8 cellular contexts compared by ENCODE assay signal in the genomic region with DNA sequence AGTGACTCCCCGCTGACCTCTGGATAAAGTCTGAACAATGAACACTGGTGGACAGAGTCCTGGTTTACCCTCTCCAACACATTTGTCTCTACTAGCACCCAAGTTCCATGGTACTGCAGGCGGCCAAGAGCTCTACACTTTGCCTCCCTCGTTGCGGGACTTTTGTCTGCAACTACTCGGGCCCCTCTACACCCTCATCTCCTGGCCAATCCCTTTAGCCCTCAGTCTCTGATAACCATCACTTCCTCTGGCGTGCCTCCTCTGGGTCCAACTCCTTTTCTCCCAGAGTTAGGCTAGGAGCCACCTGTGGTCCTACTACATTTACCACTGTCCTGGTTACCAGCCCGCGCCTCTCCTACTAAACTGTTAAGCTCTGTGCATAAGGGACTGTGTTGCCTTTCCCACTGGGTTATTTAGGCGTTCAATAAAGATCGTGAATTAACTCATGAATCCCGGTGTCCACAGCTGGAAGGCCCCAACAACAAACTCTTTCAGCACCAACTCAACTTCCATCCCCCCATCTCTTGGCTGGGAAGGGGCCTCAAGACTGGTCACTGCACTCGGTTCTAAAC. TPM values are rescaled to one million over a fixed set of nuclear protein-coding genes. Genes with fewer than 3 reads are reported as not detected.
DNase-seq lines count a peak whose midpoint lies in the region; ATAC-seq and TF ChIP-seq lines count a peak whose summit lies in the region.

No MANE protein-coding gene starts in this region.

- peak overlapping the region; percentile 89 for H3K4me3 Mint-ChIP-seq in activated CD8-positive, alpha-beta T cell treated with anti-CD3 and anti-CD28 coated beads for 36 hours

- H3K4me3 ChIP-seq in AG09309 (ENCODE audit: control insufficient read depth, low read depth, low read length) (peak overlapping the region; percentile 64), HFF-Myc (replicated peaks; ENCODE audit: low read depth, low read length) (peak overlapping the region; percentile 68), right atrium auricular region (peak overlapping the region; percentile 77 to 80)

- TF ChIP-seq CTCF in AG09309 (IDR thresholded peaks at IDR 0.05; ENCODE audit: control insufficient read depth, insufficient read depth, low read depth, low read length, missing control alignments), result no peak
- no peak for TF ChIP-seq CTCF in HFF-Myc (IDR thresholded peaks at IDR 0.05; ENCODE audit: low read depth, low read length, missing control alignments)
- TF ChIP-seq CTCF in activated CD8-positive, alpha-beta T cell treated with anti-CD3 and anti-CD28 coated beads for 36 hours (IDR thresholded peaks at IDR 0.05), result no peak
- no peak for TF ChIP-seq CTCF in right atrium auricular region (IDR thresholded peaks at IDR 0.05)

- peaks cover 42% of the 10 kb centered on the region for H3K4me1 Mint-ChIP-seq in activated CD8-positive, alpha-beta T cell treated with anti-CD3 and anti-CD28 coated beads for 36 hours (ENCODE audit: low read depth)

- peak overlapping the region; percentile 92 to 96 for H3K27ac ChIP-seq in right atrium auricular region

- peak overlapping the region; percentile 93 for H3K27ac Mint-ChIP-seq in activated CD8-positive, alpha-beta T cell treated with anti-CD3 and anti-CD28 coated beads for 36 hours

- peaks cover 25% of the 10 kb centered on the region for H3K36me3 Mint-ChIP-seq in activated CD8-positive, alpha-beta T cell treated with anti-CD3 and anti-CD28 coated beads for 36 hours (ENCODE audit: low read depth)

- H3K4me1 ChIP-seq in right atrium auricular region, result peaks cover 0 to 22% of the 10 kb centered on the region in 2 donors

- H3K9me3 Mint-ChIP-seq in activated CD8-positive, alpha-beta T cell treated with anti-CD3 and anti-CD28 coated beads for 36 hours, result no peaks in the 10 kb centered on the region

- CTCF ChIA-PET in activated CD8-positive, alpha-beta T cell treated with anti-CD3 and anti-CD28 coated beads for 36 hours (lab: Charles Lee), result interaction anchor here (0.6 to 3.0 kb wide), 3 partner anchors 9 to 963 kb away, joined by 3 to 10 read pairs (median 3); no protein-coding TSS in a partner anchor

- no peaks in the 10 kb centered on the region for H3K27me3 Mint-ChIP-seq in activated CD8-positive, alpha-beta T cell treated with anti-CD3 and anti-CD28 coated beads for 36 hours

- no peaks in the 10 kb centered on the region for H3K36me3 ChIP-seq in right atrium auricular region

- no peak for ATAC-seq in activated CD8-positive, alpha-beta T cell treated with anti-CD3 and anti-CD28 coated beads for 36 hours
- ATAC-seq in sciatic nerve (peak; percentile 14), HG02763 (IDR thresholded peaks at IDR 0.05; ENCODE audit: unreplicated experiment) (no peak), HG02970 (IDR thresholded peaks at IDR 0.05; ENCODE audit: low FRiP score, unreplicated experiment) (no peak)

- intact Hi-C loops in activated CD8-positive, alpha-beta T cell treated with anti-CD3 and anti-CD28 coated beads for 36 hours (cut with micrococcal nuclease), result no loop called here
- intact Hi-C loops in sciatic nerve (cut with DNase I), result loop anchor here (5.0 kb wide), 1 partner anchor 978 kb away; no protein-coding TSS in a partner anchor

- H3K9me3 ChIP-seq in right atrium auricular region, result no peaks in the 10 kb centered on the region

- no peaks in the 10 kb centered on the region for H3K27me3 ChIP-seq in right atrium auricular region

- no peak for DNase-seq in AG09309 (ENCODE audit: low read depth)
- no peak for DNase-seq in HFF-Myc (ENCODE audit: extremely low read depth, low read depth)
- peak; percentile 7 for DNase-seq in activated CD8-positive, alpha-beta T cell treated with anti-CD3 and anti-CD28 coated beads for 36 hours
- no peak for DNase-seq in right atrium auricular region (ENCODE audit: low spot score)
- no peak for DNase-seq in sciatic nerve (ENCODE audit: low spot score)
- DNase-seq in DMS153 (lab: John Stamatoyannopoulos, UW), result no peak

- POLR2A ChIA-PET in activated CD8-positive, alpha-beta T cell treated with anti-CD3 and anti-CD28 coated beads for 36 hours (lab: Charles Lee), result interaction anchor here (1.0 to 2.3 kb wide), 7 partner anchors 16 to 276 kb away, joined by 3 to 6 read pairs (median 3); a partner anchor contains a TSS

RNA-seq across cellular contexts. Expression of a gene that starts 0.8 kb away (rescaled TPM):
- 10 to 100 TPM; 28.1 to 32.2 TPM for total RNA-seq in activated CD8-positive, alpha-beta T cell treated with anti-CD3 and anti-CD28 coated beads for 36 hours
- total RNA-seq in right atrium auricular region (10 to 100 TPM; 15.7 to 36.0 TPM), sciatic nerve (42.7 TPM)

RNA-seq across cellular contexts. Expression of a gene that starts 26.6 kb away (rescaled TPM):
- 10 to 100 TPM; 11.1 to 12.7 TPM for total RNA-seq in activated CD8-positive, alpha-beta T cell treated with anti-CD3 and anti-CD28 coated beads for 36 hours
- 10 to 100 TPM in 1 of 2 donors, 1 to 10 TPM in 1; 9.7 to 15.5 TPM for total RNA-seq in right atrium auricular region
- 8.7 TPM for total RNA-seq in sciatic nerve
